ENCODE assay signal across 13 cellular contexts in the genomic region with DNA sequence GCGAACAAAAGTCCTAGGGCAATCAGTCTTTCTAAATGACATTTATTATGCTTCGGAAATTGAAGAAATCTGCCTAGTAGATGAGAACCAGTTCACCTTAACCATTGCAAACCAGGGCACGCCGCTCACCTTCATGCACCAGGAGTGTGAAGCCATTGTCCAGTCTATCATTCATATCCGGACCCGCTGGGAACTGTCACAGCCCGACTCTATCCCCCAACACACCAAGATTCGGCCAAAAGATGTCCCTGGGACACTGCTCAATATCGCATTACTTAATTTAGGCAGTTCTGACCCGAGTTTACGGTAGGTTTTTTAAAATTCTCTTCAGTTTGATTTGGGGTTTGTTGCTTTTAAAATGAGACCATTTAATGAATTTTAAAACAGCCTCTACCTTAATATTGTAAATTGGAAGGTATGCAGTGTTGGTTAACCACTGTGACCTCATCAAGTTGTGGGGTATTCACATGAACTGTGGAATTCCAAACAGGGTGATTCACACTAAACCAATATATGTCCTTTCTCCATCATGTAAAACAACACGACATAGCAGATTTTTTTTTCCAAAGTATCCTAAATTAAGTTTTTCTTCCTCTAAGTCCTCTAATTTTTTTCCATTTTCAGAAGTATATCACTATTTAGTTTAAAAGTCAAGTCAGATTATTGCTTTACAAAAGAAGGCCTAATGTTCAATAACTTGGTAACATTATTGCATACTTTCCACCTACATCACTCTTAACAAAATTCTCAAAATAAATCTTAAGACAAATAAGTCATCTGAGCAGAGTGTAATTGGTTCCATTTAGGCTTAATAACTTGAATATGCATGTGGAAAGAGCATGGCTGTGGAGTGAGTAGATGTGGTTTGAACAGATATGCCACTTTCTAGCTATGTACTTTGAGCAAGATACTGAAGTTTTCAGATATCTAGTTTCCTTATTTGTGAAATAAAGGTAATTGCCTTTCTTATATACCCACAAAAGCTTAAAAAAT. TPM values are rescaled to one million over a fixed set of nuclear protein-coding genes. Genes with fewer than 3 reads are reported as not detected.
DNase-seq lines count a peak whose midpoint lies in the region; ATAC-seq lines count a peak whose summit lies in the region.
"Had no signal": no experiment of that assay in that cellular context is flagged by ENCODE, and none has a peak within 500 bp of the region (broad histone marks: within the 10 kb centered on the region; RNA-seq: fewer than 3 reads in every experiment).

No MANE protein-coding gene starts in this region.

- no peaks in the 10 kb centered on the region for H3K9me3 Mint-ChIP-seq in activated CD4-positive, alpha-beta T cell treated with anti-CD3 and anti-CD28 coated beads for 36 hours (ENCODE audit: low read depth)
- no peaks in the 10 kb centered on the region for H3K9me3 Mint-ChIP-seq in stimulated activated effector memory CD8-positive, alpha-beta T cell treated with anti-CD3 and anti-CD28 coated beads, Interleukin-12 subunit alpha, Interleukin-12 subunit beta, amount 100 ng/mL, for 72 hours

- H3K9me3 ChIP-seq in MG63, result no peaks in the 10 kb centered on the region

- CTCF ChIA-PET in activated CD4-positive, alpha-beta T cell treated with anti-CD3 and anti-CD28 coated beads for 36 hours (lab: Charles Lee), result no interaction called here

- intact Hi-C loops in activated CD4-positive, alpha-beta T cell treated with anti-CD3 and anti-CD28 coated beads for 36 hours (cut with DNase I, micrococcal nuclease), result no loop called here

- H3K27me3 Mint-ChIP-seq in activated CD4-positive, alpha-beta T cell treated with anti-CD3 and anti-CD28 coated beads for 36 hours, result no peaks in the 10 kb centered on the region

- no peak overlapping the region for H3K4me3 ChIP-seq in MG63

- peaks cover 39% of the 10 kb centered on the region for H3K36me3 ChIP-seq in MG63

- POLR2A ChIA-PET in activated CD4-positive, alpha-beta T cell treated with anti-CD3 and anti-CD28 coated beads for 36 hours (lab: Charles Lee), result no interaction called here

- no peak overlapping the region for H3K4me3 Mint-ChIP-seq in activated CD4-positive, alpha-beta T cell treated with anti-CD3 and anti-CD28 coated beads for 36 hours
- no peak overlapping the region for H3K4me3 Mint-ChIP-seq in stimulated activated effector memory CD8-positive, alpha-beta T cell treated with anti-CD3 and anti-CD28 coated beads, Interleukin-12 subunit alpha, Interleukin-12 subunit beta, amount 100 ng/mL, for 72 hours

- peaks cover 10% of the 10 kb centered on the region for H3K36me3 Mint-ChIP-seq in activated CD4-positive, alpha-beta T cell treated with anti-CD3 and anti-CD28 coated beads for 36 hours (ENCODE audit: low read depth)
- peaks cover 14% of the 10 kb centered on the region for H3K36me3 Mint-ChIP-seq in stimulated activated effector memory CD8-positive, alpha-beta T cell treated with anti-CD3 and anti-CD28 coated beads, Interleukin-12 subunit alpha, Interleukin-12 subunit beta, amount 100 ng/mL, for 72 hours

- peak overlapping the region; percentile 53 for H3K27ac Mint-ChIP-seq in activated CD4-positive, alpha-beta T cell treated with anti-CD3 and anti-CD28 coated beads for 36 hours
- peak overlapping the region; percentile 23 for H3K27ac Mint-ChIP-seq in stimulated activated effector memory CD8-positive, alpha-beta T cell treated with anti-CD3 and anti-CD28 coated beads, Interleukin-12 subunit alpha, Interleukin-12 subunit beta, amount 100 ng/mL, for 72 hours

- peaks cover 37% of the 10 kb centered on the region for H3K4me1 Mint-ChIP-seq in activated CD4-positive, alpha-beta T cell treated with anti-CD3 and anti-CD28 coated beads for 36 hours
- H3K4me1 Mint-ChIP-seq in stimulated activated effector memory CD8-positive, alpha-beta T cell treated with anti-CD3 and anti-CD28 coated beads, Interleukin-12 subunit alpha, Interleukin-12 subunit beta, amount 100 ng/mL, for 72 hours, result peaks cover 17% of the 10 kb centered on the region

- no peak for ATAC-seq in activated CD4-positive, alpha-beta T cell treated with anti-CD3 and anti-CD28 coated beads for 36 hours
- no peak for ATAC-seq in stimulated activated effector memory CD8-positive, alpha-beta T cell treated with anti-CD3 and anti-CD28 coated beads, Interleukin-12 subunit alpha, Interleukin-12 subunit beta, amount 100 ng/mL, for 72 hours
- no peak for ATAC-seq in GM18861 (IDR thresholded peaks at IDR 0.05; ENCODE audit: unreplicated experiment)
- ATAC-seq: HCT116 had no signal

- no peak for DNase-seq in activated CD4-positive, alpha-beta T cell treated with anti-CD3 and anti-CD28 coated beads for 36 hours
- no peak for DNase-seq in activated CD4-positive, alpha-beta T cell treated with anti-CD3 and anti-CD28 coated beads for 48 hours
- DNase-seq in SW 1271 (lab: John Stamatoyannopoulos, UW), result peak; percentile 5 to 38
- DNase-seq in fibroblast of peridontal ligament (ENCODE audit: extremely low read depth), result peak; percentile 95
- DNase-seq in stimulated activated effector memory CD8-positive, alpha-beta T cell treated with anti-CD3 and anti-CD28 coated beads, Interleukin-12 subunit alpha, Interleukin-12 subunit beta, amount 100 ng/mL, for 72 hours (ENCODE audit: low spot score in 2 of 2), result no peak
- DNase-seq in MG63, result no peak
- DNase-seq in AML-193 (lab: John Stamatoyannopoulos, UW), result no peak
- DNase-seq: activated CD4-positive, alpha-beta T cell treated with anti-CD3 and anti-CD28 coated beads for 1 hour; NCI-H1694; RPMI8226 had no signal

- no peaks in the 10 kb centered on the region for H3K27me3 ChIP-seq in MG63

RNA-seq across cellular contexts. Expression of a gene that starts 6.4 kb away (rescaled TPM):
- 10 to 100 TPM; 16.9 to 18.2 TPM for total RNA-seq in activated CD4-positive, alpha-beta T cell treated with anti-CD3 and anti-CD28 coated beads for 36 hours
- total RNA-seq in MG63 (2014; rRNA removed; shearing (Covaris generic); ENCODE audit: low replicate concordance), result 0.39 and 0.66 TPM in 2 replicates

RNA-seq across cellular contexts. Expression of a gene that starts 14.0 kb away (rescaled TPM):
- total RNA-seq in activated CD4-positive, alpha-beta T cell treated with anti-CD3 and anti-CD28 coated beads for 36 hours, result 10 to 100 TPM; 10.3 to 14.8 TPM
- total RNA-seq in MG63 (2014; rRNA removed; shearing (Covaris generic); ENCODE audit: low replicate concordance), result not detected in 2 replicates

RNA-seq across cellular contexts. Expression of a gene that starts 30.8 kb away (rescaled TPM):
- under 1 TPM; 0.23 to 0.25 TPM for total RNA-seq in activated CD4-positive, alpha-beta T cell treated with anti-CD3 and anti-CD28 coated beads for 36 hours
- not detected in 2 replicates for total RNA-seq in MG63 (2014; rRNA removed; shearing (Covaris generic); ENCODE audit: low replicate concordance)
- total RNA-seq: lower leg skin had no signal

Comparison
In these comparisons a context has a peak if more than half of its experiments do, and no peak if none do; other contexts are left out.
1. DNase-seq: peak in SW 1271 (2 of 2) and fibroblast of peridontal ligament (single experiment); none in activated CD4-positive, alpha-beta T cell treated with anti-CD3 and anti-CD28 coated beads for 36 hours (single experiment), activated CD4-positive, alpha-beta T cell treated with anti-CD3 and anti-CD28 coated beads for 48 hours (single experiment), stimulated activated effector memory CD8-positive, alpha-beta T cell treated with anti-CD3 and anti-CD28 coated beads, Interleukin-12 subunit alpha, Interleukin-12 subunit beta, amount 100 ng/mL, for 72 hours (0 of 2), MG63 (single experiment) and AML-193 (0 of 2).
2. RNA of a gene that starts 6.4 kb away (total RNA-seq): 16.9 to 18.2 TPM in activated CD4-positive, alpha-beta T cell treated with anti-CD3 and anti-CD28 coated beads for 36 hours; 0.39 to 0.66 TPM in MG63; every median in the first group is over 10 times any median in the second.
3. RNA of a gene that starts 14.0 kb away (total RNA-seq): 10.3 to 14.8 TPM in activated CD4-positive, alpha-beta T cell treated with anti-CD3 and anti-CD28 coated beads for 36 hours; not detected in MG63; every median in the first group is over 10 times any median in the second.